ENCODE assay signal across 9 cellular contexts in the genomic region with DNA sequence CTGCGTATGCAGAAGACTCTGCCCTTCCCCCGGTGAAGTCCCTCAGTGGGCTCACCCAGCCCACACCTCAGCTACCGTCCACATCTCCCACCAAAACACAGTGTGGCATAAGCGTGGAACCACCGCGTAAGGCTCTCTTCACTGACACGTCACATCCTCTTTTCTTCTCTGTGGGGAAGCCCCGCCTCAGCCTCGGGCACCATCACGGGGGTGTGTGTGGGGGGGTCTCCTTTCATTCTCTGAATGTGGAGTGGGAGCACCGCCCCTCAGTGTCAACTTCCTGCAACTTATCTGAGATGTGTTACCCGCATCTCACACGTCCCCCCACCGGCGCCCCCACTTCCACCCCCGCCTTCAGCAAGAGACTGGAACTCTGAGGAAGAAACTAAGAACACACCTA.
DNase-seq lines count a peak whose midpoint lies in the region; ATAC-seq lines count a peak whose summit lies in the region.
"Had no signal": no experiment of that assay in that cellular context is flagged by ENCODE, and none has a peak within 500 bp of the region (broad histone marks: within the 10 kb centered on the region; RNA-seq: fewer than 3 reads in every experiment).

No MANE protein-coding gene starts in this region.

- ATAC-seq in activated naive CD4-positive, alpha-beta T cell treated with anti-CD3 and anti-CD28 coated beads, Interleukin-2, amount 50 U/mL, for 72 hours = peak; percentile 47 to 74
- no peak for ATAC-seq in GM19351 (IDR thresholded peaks at IDR 0.05; ENCODE audit: unreplicated experiment)
- no peak for ATAC-seq in GM18873 (IDR thresholded peaks at IDR 0.05; ENCODE audit: low FRiP score, unreplicated experiment)

- H3K9me3 Mint-ChIP-seq in activated naive CD4-positive, alpha-beta T cell treated with anti-CD3 and anti-CD28 coated beads, Interleukin-2, amount 50 U/mL, for 72 hours = peaks cover 5 to 13% of the 10 kb centered on the region in 2 donors

- H3K36me3 Mint-ChIP-seq in activated naive CD4-positive, alpha-beta T cell treated with anti-CD3 and anti-CD28 coated beads, Interleukin-2, amount 50 U/mL, for 72 hours = peaks cover 11 to 19% of the 10 kb centered on the region in 2 donors

- peak overlapping the region; percentile 92 to 97 for H3K27ac Mint-ChIP-seq in activated naive CD4-positive, alpha-beta T cell treated with anti-CD3 and anti-CD28 coated beads, Interleukin-2, amount 50 U/mL, for 72 hours

- peak; percentile 20 for DNase-seq in Ammon's horn (ENCODE audit: low spot score)
- peak; percentile 43 for DNase-seq in activated CD4-positive, CD25-positive, alpha-beta regulatory T cell treated with anti-CD3 and anti-CD28 coated beads, Interleukin-2, amount 50 U/mL, for 72 hours
- DNase-seq in activated naive CD4-positive, alpha-beta T cell treated with anti-CD3 and anti-CD28 coated beads, Interleukin-2, amount 50 U/mL, for 72 hours (ENCODE audit: low spot score in 2 of 2) = peak; percentile 36 to 75
- peak; percentile 84 for DNase-seq in stimulated activated CD4-positive, alpha-beta T cell treated with anti-CD3 and anti-CD28 coated beads, Interleukin-15, amount 100 ng/mL, for 24 hours
- DNase-seq in LoVo (ENCODE audit: low spot score) = no peak
- no peak for DNase-seq in NCI-H524 (lab: John Stamatoyannopoulos, UW)
- DNase-seq: ACHN had no signal

Comparison
In these comparisons a context has a peak if more than half of its experiments do, and no peak if none do; other contexts are left out.
1. DNase-seq: peak in Ammon's horn (single experiment), activated CD4-positive, CD25-positive, alpha-beta regulatory T cell treated with anti-CD3 and anti-CD28 coated beads, Interleukin-2, amount 50 U/mL, for 72 hours (single experiment), activated naive CD4-positive, alpha-beta T cell treated with anti-CD3 and anti-CD28 coated beads, Interleukin-2, amount 50 U/mL, for 72 hours (2 of 2) and stimulated activated CD4-positive, alpha-beta T cell treated with anti-CD3 and anti-CD28 coated beads, Interleukin-15, amount 100 ng/mL, for 24 hours (single experiment); none in LoVo (single experiment) and NCI-H524 (0 of 2).
2. ATAC-seq: peak in activated naive CD4-positive, alpha-beta T cell treated with anti-CD3 and anti-CD28 coated beads, Interleukin-2, amount 50 U/mL, for 72 hours (2 of 2); none in GM19351 (single experiment) and GM18873 (single experiment).